In genomic region chr20:32360333-32360634, GRCh38 we compare ENCODE assay signal across 1 cellular context.
TF ChIP-seq lines count a peak whose summit lies in the region.

No MANE protein-coding gene starts in this region.

TF ChIP-seq in GM23338, 12 proteins besides CTCF, POLR2A, EP300 and RAD21:
- TF ChIP-seq ZNF462 (CRISPR knock-in tag; IDR thresholded peaks at IDR 0.05), result no peak
- TF ChIP-seq NANOG (IDR thresholded peaks at IDR 0.05; ENCODE audit: borderline replicate concordance), result no peak
- no peak for TF ChIP-seq STAT1 (IDR thresholded peaks at IDR 0.05; ENCODE audit: unreplicated experiment)
- TF ChIP-seq, protein P1, sequence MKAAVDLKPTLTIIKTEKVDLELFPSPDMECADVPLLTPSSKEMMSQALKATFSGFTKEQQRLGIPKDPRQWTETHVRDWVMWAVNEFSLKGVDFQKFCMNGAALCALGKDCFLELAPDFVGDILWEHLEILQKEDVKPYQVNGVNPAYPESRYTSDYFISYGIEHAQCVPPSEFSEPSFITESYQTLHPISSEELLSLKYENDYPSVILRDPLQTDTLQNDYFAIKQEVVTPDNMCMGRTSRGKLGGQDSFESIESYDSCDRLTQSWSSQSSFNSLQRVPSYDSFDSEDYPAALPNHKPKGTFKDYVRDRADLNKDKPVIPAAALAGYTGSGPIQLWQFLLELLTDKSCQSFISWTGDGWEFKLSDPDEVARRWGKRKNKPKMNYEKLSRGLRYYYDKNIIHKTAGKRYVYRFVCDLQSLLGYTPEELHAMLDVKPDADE (IDR thresholded peaks at IDR 0.05), result no peak
- no peak for TF ChIP-seq EZH2 (IDR thresholded peaks at IDR 0.05; ENCODE audit: low read depth, unreplicated experiment)
- no peak for TF ChIP-seq EZH2phosphoT487 (IDR thresholded peaks at IDR 0.05; ENCODE audit: unreplicated experiment)
- no peak for TF ChIP-seq JUNB (IDR thresholded peaks at IDR 0.05; ENCODE audit: unreplicated experiment)
- no peak for TF ChIP-seq ZNF331 (CRISPR knock-in tag; IDR thresholded peaks at IDR 0.05; ENCODE audit: low read depth)
- no peak for TF ChIP-seq CREB1 (CRISPR knock-in tag; IDR thresholded peaks at IDR 0.05; ENCODE audit: low read depth)
- no peak for TF ChIP-seq POLR2AphosphoS5 (IDR thresholded peaks at IDR 0.05; ENCODE audit: low read depth)
- TF ChIP-seq ZNF114 (CRISPR knock-in tag; IDR thresholded peaks at IDR 0.05), result no peak
- TF ChIP-seq REST (IDR thresholded peaks at IDR 0.05; ENCODE audit: unreplicated experiment), result no peak
TF ChIP-seq in GM23338: peak in this region for 0.
